8 cellular contexts compared by ENCODE assay signal in genomic region chr10:32446701-32447406, GRCh38. TPM values are rescaled to one million over a fixed set of nuclear protein-coding genes. Genes with fewer than 3 reads are reported as not detected.
DNase-seq lines count a peak whose midpoint lies in the region; ATAC-seq and TF ChIP-seq lines count a peak whose summit lies in the region.

No MANE protein-coding gene starts in this region.

- no peaks in the 10 kb centered on the region for H3K4me1 ChIP-seq in iPS DF 6.9 (ENCODE audit: control insufficient read depth, insufficient read depth, low read length)

- peak overlapping the region; percentile 97 for H3K27ac Mint-ChIP-seq in activated CD8-positive, alpha-beta memory T cell treated with anti-CD3 and anti-CD28 coated beads, Interleukin-2, amount 10 ng/mL, durations not matched to agents 7 days and 5 days

- H3K9me3 Mint-ChIP-seq in activated CD8-positive, alpha-beta memory T cell treated with anti-CD3 and anti-CD28 coated beads, Interleukin-2, amount 10 ng/mL, durations not matched to agents 7 days and 5 days (ENCODE audit: low read depth), result no peaks in the 10 kb centered on the region

- CTCF ChIA-PET in activated CD8-positive, alpha-beta memory T cell treated with anti-CD3 and anti-CD28 coated beads, Interleukin-2, amount 10 ng/mL, durations not matched to agents 7 days and 5 days (lab: Charles Lee), result no interaction called here

- H3K27me3 Mint-ChIP-seq in activated CD8-positive, alpha-beta memory T cell treated with anti-CD3 and anti-CD28 coated beads, Interleukin-2, amount 10 ng/mL, durations not matched to agents 7 days and 5 days, result no peaks in the 10 kb centered on the region

- H3K4me3 ChIP-seq in NB4 (ENCODE audit: low read depth, low read length), result peak overlapping the region; percentile 78
- peak overlapping the region; percentile 69 for H3K4me3 ChIP-seq in astrocyte of the cerebellum (ENCODE audit: low read depth, low read length)
- H3K4me3 ChIP-seq in iPS DF 6.9 (ENCODE audit: low read length), result peak overlapping the region; percentile 73; the same call in 1 of the 2 replicates
- H3K4me3 ChIP-seq in skeletal muscle cell (ENCODE audit: low read depth, low read length), result peak overlapping the region; percentile 95

- DNase-seq in activated CD8-positive, alpha-beta memory T cell treated with anti-CD3 and anti-CD28 coated beads, Interleukin-2, amount 10 ng/mL, durations not matched to agents 7 days and 5 days, result no peak
- DNase-seq in activated CD8-positive, alpha-beta memory T cell treated with anti-CD3 and anti-CD28 coated beads for 24 hours, result no peak
- DNase-seq in NB4 (ENCODE audit: low read depth) (peak; percentile 16), astrocyte of the cerebellum (ENCODE audit: low read depth) (no peak), iPS DF 6.9 (ENCODE audit: low read depth, low spot score) (no peak), skeletal muscle cell (ENCODE audit: low read depth) (no peak), T-helper 9 cell (no peak)

- H3K9me3 ChIP-seq in iPS DF 6.9 (ENCODE audit: control insufficient read depth, insufficient read depth, low read length), result no peaks in the 10 kb centered on the region

- no peak overlapping the region for H3K27ac ChIP-seq in iPS DF 6.9 (ENCODE audit: low read length)

- ATAC-seq in activated CD8-positive, alpha-beta memory T cell treated with anti-CD3 and anti-CD28 coated beads, Interleukin-2, amount 10 ng/mL, durations not matched to agents 7 days and 5 days, result no peak
- no peak for ATAC-seq in HG03196 (IDR thresholded peaks at IDR 0.05; ENCODE audit: unreplicated experiment)

- no CpG with 5 or more reads among the region's 12 CpGs for WGBS in iPS DF 6.9 (ENCODE audit: insufficient coverage, insufficient read length)

- in situ Hi-C loops in astrocyte of the cerebellum (cut with HindIII; ENCODE audit: low sequenced_read_pairs), result no loop called here

- peak overlapping the region; percentile 88 for H3K4me3 Mint-ChIP-seq in activated CD8-positive, alpha-beta memory T cell treated with anti-CD3 and anti-CD28 coated beads, Interleukin-2, amount 10 ng/mL, durations not matched to agents 7 days and 5 days

- peaks cover 18% of the 10 kb centered on the region for H3K4me1 Mint-ChIP-seq in activated CD8-positive, alpha-beta memory T cell treated with anti-CD3 and anti-CD28 coated beads, Interleukin-2, amount 10 ng/mL, durations not matched to agents 7 days and 5 days

- TF ChIP-seq POLR2A in NB4 (IDR thresholded peaks at IDR 0.05; ENCODE audit: extremely low read depth, insufficient read length), result no peak

- no peak for TF ChIP-seq CTCF in NB4 (IDR thresholded peaks at IDR 0.05; ENCODE audit: low read depth, low read length)
- TF ChIP-seq CTCF in astrocyte of the cerebellum (IDR thresholded peaks at IDR 0.05; ENCODE audit: low read depth, low read length, missing control alignments), result no peak

- H3K27me3 ChIP-seq in iPS DF 6.9 (ENCODE audit: control insufficient read depth, insufficient read depth, low read length), result no peaks in the 10 kb centered on the region

- no peaks in the 10 kb centered on the region for H3K36me3 ChIP-seq in iPS DF 6.9 (ENCODE audit: control insufficient read depth, insufficient read depth, low read length)

- H3K36me3 Mint-ChIP-seq in activated CD8-positive, alpha-beta memory T cell treated with anti-CD3 and anti-CD28 coated beads, Interleukin-2, amount 10 ng/mL, durations not matched to agents 7 days and 5 days, result peaks cover 9% of the 10 kb centered on the region

RNA-seq across cellular contexts. Expression of gene CCDC7, which starts 0.9 kb away (rescaled TPM):
- total RNA-seq in activated CD8-positive, alpha-beta memory T cell treated with anti-CD3 and anti-CD28 coated beads, Interleukin-2, amount 10 ng/mL, durations not matched to agents 7 days and 5 days, result 10 to 100 TPM; 12.0 to 19.3 TPM
